ENCODE assay signal across 21 cellular contexts in genomic region chr19:46137915-46138473, GRCh38. TPM values are rescaled to one million over a fixed set of nuclear protein-coding genes. Genes with fewer than 3 reads are reported as not detected.
DNase-seq lines count a peak whose midpoint lies in the region; ATAC-seq, FAIRE-seq and TF ChIP-seq lines count a peak whose summit lies in the region.
"Had no signal": no experiment of that assay in that cellular context is flagged by ENCODE, and none has a peak within 500 bp of the region (broad histone marks: within the 10 kb centered on the region; RNA-seq: fewer than 3 reads in every experiment).

No MANE protein-coding gene starts in this region.

- H3K79me2 ChIP-seq in H1 (ENCODE audit: control insufficient read depth in 1 of 2, insufficient read depth in 2 of 2, low read length in 2 of 2) (no peaks in the 10 kb centered on the region), neural progenitor cell (ENCODE audit: low read depth) (no peaks in the 10 kb centered on the region)

- peaks cover 16% of the 10 kb centered on the region for H3F3A ChIP-seq in neural progenitor cell (ENCODE audit: low read depth)

- H2AFZ ChIP-seq in H1 (ENCODE audit: low read length) = no peak overlapping the region
- H2AFZ ChIP-seq in neural progenitor cell (replicated peaks) = no peak overlapping the region

- no peak overlapping the region for H2BK120ac ChIP-seq in H1 (replicated peaks; ENCODE audit: low read depth, low read length)

- H3K9me3 ChIP-seq in H1 (ENCODE audit: insufficient read depth in 2 of 2, low read depth in 1 of 2, low read length in 1 of 2) = peaks cover 0 to 5% of the 10 kb centered on the region in 2 experiments; a peak in 1 of 4 replicates
- no peaks in the 10 kb centered on the region for H3K9me3 ChIP-seq in neural progenitor cell (ENCODE audit: low read depth)
- H3K9me3 ChIP-seq in right atrium auricular region = no peaks in the 10 kb centered on the region

- H3K79me1 ChIP-seq in H1 (ENCODE audit: low read depth, low read length) = no peaks in the 10 kb centered on the region

- H2BK15ac ChIP-seq in H1 (ENCODE audit: low read length) = 0 out of 2 replicates have a peak overlapping the region, but pooled peaks have one; percentile 76

- H3K27ac ChIP-seq in H1 (ENCODE audit: low read depth, low read length) (no peak overlapping the region), neural progenitor cell (no peak overlapping the region), substantia nigra (ENCODE audit: low read depth, low read length, poor library complexity, severe bottlenecking) (no peak overlapping the region), right atrium auricular region (no peak overlapping the region)
- H3K27ac ChIP-seq: 22Rv1, A549, C4-2B had no signal

- no peak overlapping the region for H3K27ac Mint-ChIP-seq in activated CD4-positive, alpha-beta T cell treated with anti-CD3 and anti-CD28 coated beads for 36 hours
- no peak overlapping the region for H3K27ac Mint-ChIP-seq in activated CD4-positive, alpha-beta T cell treated with anti-CD3 and anti-CD28 coated beads, Interleukin-2, amount 10 ng/mL, durations not matched to agents 7 days and 5 days
- peak overlapping the region in 1 of 2 donors; percentile 5 for H3K27ac Mint-ChIP-seq in activated naive CD4-positive, alpha-beta T cell treated with anti-CD3 and anti-CD28 coated beads, Interleukin-2, amount 50 U/mL, for 72 hours
- peak overlapping the region; percentile 21 for H3K27ac Mint-ChIP-seq in neural progenitor cell
- H3K27ac Mint-ChIP-seq: CD4-positive, alpha-beta T cell; H9 had no signal

- H3K27me3 ChIP-seq in H1 (replicated peaks in 1 of 4; ENCODE audit: control insufficient read depth in 3 of 4, extremely low read depth in 1 of 4, insufficient read depth in 3 of 4, low read length in 3 of 4) (no peaks in the 10 kb centered on the region; a peak in 1 of 7 replicates), neural progenitor cell (no peaks in the 10 kb centered on the region), right atrium auricular region (no peaks in the 10 kb centered on the region)

- peak overlapping the region; percentile 79 for H4K91ac ChIP-seq in H1 (replicated peaks; ENCODE audit: insufficient read length, low read length)

- H3K4me1 Mint-ChIP-seq in activated CD4-positive, alpha-beta T cell treated with anti-CD3 and anti-CD28 coated beads for 36 hours = peaks cover 5% of the 10 kb centered on the region
- peaks cover 2% of the 10 kb centered on the region for H3K4me1 Mint-ChIP-seq in activated CD4-positive, alpha-beta T cell treated with anti-CD3 and anti-CD28 coated beads, Interleukin-2, amount 10 ng/mL, durations not matched to agents 7 days and 5 days
- H3K4me1 Mint-ChIP-seq in neural progenitor cell = peaks cover 12% of the 10 kb centered on the region

- no peak for TF ChIP-seq EP300 in H1 (IDR thresholded peaks at IDR 0.05; ENCODE audit: borderline replicate concordance in 1 of 2, low read depth in 2 of 2, low read length in 2 of 2)

- H2BK5ac ChIP-seq in H1 (ENCODE audit: low read depth, low read length) = 0 out of 2 replicates have a peak overlapping the region, but pooled peaks have one; percentile 35

- H3K36me3 ChIP-seq in H1 (ENCODE audit: control insufficient read depth in 2 of 4, insufficient read depth in 4 of 4, low read length in 3 of 4) (no peaks in the 10 kb centered on the region), neural progenitor cell (no peaks in the 10 kb centered on the region), right atrium auricular region (no peaks in the 10 kb centered on the region)

- TF ChIP-seq RAD21 in H1 (IDR thresholded peaks at IDR 0.05 in 1 of 2, conservative IDR thresholded peaks at IDR 0.05 in 1 of 2; ENCODE audit: low read depth in 2 of 2, low read length in 2 of 2) = no peak

- H4K8ac ChIP-seq in H1 (ENCODE audit: extremely low read depth, insufficient read depth, low read length) = no peak overlapping the region

- ATAC-seq in activated CD4-positive, alpha-beta T cell treated with anti-CD3 and anti-CD28 coated beads for 36 hours = peak; percentile 61
- ATAC-seq in activated naive CD4-positive, alpha-beta T cell treated with anti-CD3 and anti-CD28 coated beads, Interleukin-2, amount 50 U/mL, for 72 hours = peak; percentile 86 to 92
- ATAC-seq: A549 had no signal

- H3K18ac ChIP-seq in H1 (ENCODE audit: extremely low read depth, low read length) = peak overlapping the region; percentile 52; the same call in 1 of the 2 replicates

- no peak for TF ChIP-seq POLR2A in H1 (IDR thresholded peaks at IDR 0.05; ENCODE audit: control extremely low read depth in 1 of 2, low read depth in 2 of 2, low read length in 2 of 2)

- H3K23ac ChIP-seq in H1 (ENCODE audit: insufficient read length) = no peak overlapping the region

- H3K4me1 ChIP-seq in H1 (replicated peaks in 1 of 4; ENCODE audit: control insufficient read depth in 3 of 4, insufficient read depth in 4 of 4, low read length in 3 of 4) (peaks cover under 1 to 9% (median 4%) of the 10 kb centered on the region in 4 experiments; a peak in 6 of 7 replicates), neural progenitor cell (peaks cover 11% of the 10 kb centered on the region), right atrium auricular region (peaks cover 0 to 15% of the 10 kb centered on the region in 2 donors)

- CTCF ChIA-PET in activated CD4-positive, alpha-beta T cell treated with anti-CD3 and anti-CD28 coated beads for 36 hours (lab: Charles Lee) = interaction anchor here (1.6 kb wide), 1 partner anchor 10 kb away, joined by 4 read pairs; the partner anchor contains the start of gene IGFL2
- CTCF ChIA-PET in activated CD4-positive, alpha-beta T cell treated with anti-CD3 and anti-CD28 coated beads, Interleukin-2, amount 10 ng/mL, durations not matched to agents 7 days and 5 days (lab: Charles Lee) = interaction anchor here (1.2 kb wide), 1 partner anchor 12 kb away, joined by 3 read pairs; no protein-coding TSS in a partner anchor
- CTCF ChIA-PET in H1 (lab: Charles Lee; ENCODE audit: partially characterized antibody) = interaction anchor here (1.3 kb wide), 1 partner anchor 9 kb away, joined by 3 read pairs; no protein-coding TSS in a partner anchor

- POLR2A ChIA-PET in activated CD4-positive, alpha-beta T cell treated with anti-CD3 and anti-CD28 coated beads for 36 hours (lab: Charles Lee) = no interaction called here
- POLR2A ChIA-PET in activated CD4-positive, alpha-beta T cell treated with anti-CD3 and anti-CD28 coated beads, Interleukin-2, amount 10 ng/mL, durations not matched to agents 7 days and 5 days (lab: Charles Lee) = no interaction called here
- POLR2A ChIA-PET in H1 (lab: Charles Lee; ENCODE audit: partially characterized antibody) = interaction anchor here (1.3 kb wide), 1 partner anchor 50 kb away, joined by 3 read pairs; no protein-coding TSS in a partner anchor

- H3K9me3 Mint-ChIP-seq in activated CD4-positive, alpha-beta T cell treated with anti-CD3 and anti-CD28 coated beads for 36 hours (ENCODE audit: low read depth) = no peaks in the 10 kb centered on the region
- no peaks in the 10 kb centered on the region for H3K9me3 Mint-ChIP-seq in activated CD4-positive, alpha-beta T cell treated with anti-CD3 and anti-CD28 coated beads, Interleukin-2, amount 10 ng/mL, durations not matched to agents 7 days and 5 days
- peaks cover 0 to 4% of the 10 kb centered on the region in 2 donors for H3K9me3 Mint-ChIP-seq in activated naive CD4-positive, alpha-beta T cell treated with anti-CD3 and anti-CD28 coated beads, Interleukin-2, amount 50 U/mL, for 72 hours
- H3K9me3 Mint-ChIP-seq in neural progenitor cell = peaks cover 9% of the 10 kb centered on the region
- H3K9me3 Mint-ChIP-seq: CD4-positive, alpha-beta T cell had no signal

- peaks cover 36% of the 10 kb centered on the region for H3K27me3 Mint-ChIP-seq in activated CD4-positive, alpha-beta T cell treated with anti-CD3 and anti-CD28 coated beads for 36 hours
- peaks cover 27% of the 10 kb centered on the region for H3K27me3 Mint-ChIP-seq in activated CD4-positive, alpha-beta T cell treated with anti-CD3 and anti-CD28 coated beads, Interleukin-2, amount 10 ng/mL, durations not matched to agents 7 days and 5 days
- H3K27me3 Mint-ChIP-seq in neural progenitor cell (ENCODE audit: insufficient read depth, low read depth) = peaks cover 3% of the 10 kb centered on the region

- H3K4me2 ChIP-seq in H1 (ENCODE audit: insufficient read depth in 1 of 2, low read depth in 2 of 2, low read length in 2 of 2) = no peak overlapping the region
- H3K4me2 ChIP-seq in neural progenitor cell = no peak overlapping the region
- H3K4me2 ChIP-seq: A549 had no signal

- no peak for TF ChIP-seq CTCF in H1 (IDR thresholded peaks at IDR 0.05; ENCODE audit: control extremely low read depth in 1 of 3, insufficient read depth in 1 of 3, low read depth in 1 of 3, low read length in 3 of 3)
- TF ChIP-seq CTCF in neural progenitor cell (IDR thresholded peaks at IDR 0.05) = no peak
- no peak for TF ChIP-seq CTCF in right atrium auricular region (IDR thresholded peaks at IDR 0.05)

- no peak overlapping the region for H3K4ac ChIP-seq in H1 (replicated peaks; ENCODE audit: insufficient read length, low read depth, low read length)

- H3K14ac ChIP-seq in H1 (ENCODE audit: insufficient read length) = no peak overlapping the region

- H3K9ac ChIP-seq in H1 (replicated peaks in 1 of 4; ENCODE audit: extremely low read depth in 1 of 4, low read depth in 3 of 4, low read length in 3 of 4) (no peak overlapping the region), neural progenitor cell (no peak overlapping the region)

- H3K4me3 ChIP-seq in H1 (ENCODE audit: extremely low read depth in 1 of 4, insufficient read depth in 2 of 4, low read depth in 3 of 4, low read length in 4 of 4) (no peak overlapping the region), neural progenitor cell (no peak overlapping the region), right atrium auricular region (no peak overlapping the region)
- H3K4me3 ChIP-seq: A549 had no signal

- FAIRE-seq in H1 (lab: Jason Lieb, UNC) = no peak
- FAIRE-seq: A549, D721Med, G401.6, GM12891, HTR-8/SVneo had no signal

- intact Hi-C loops in activated CD4-positive, alpha-beta T cell treated with anti-CD3 and anti-CD28 coated beads for 36 hours (cut with DNase I, micrococcal nuclease) = no loop called here

- 85% methylated on average over 4 of the region's 4 CpGs; no CpG with 5 or more reads in 1 of the 2 experiments for WGBS in H1 (ENCODE audit: extremely low coverage in 1 of 2, insufficient coverage in 1 of 2, insufficient read length in 1 of 2, insufficient replicate concordance in 2 of 2, low coverage in 1 of 2, low lambda C conversion rate in 2 of 2, missing lambda C conversion rate in 1 of 2), 2 experiments

- DNase-seq in activated CD4-positive, alpha-beta T cell treated with anti-CD3 and anti-CD28 coated beads for 36 hours = no peak
- DNase-seq in activated CD4-positive, alpha-beta T cell treated with anti-CD3 and anti-CD28 coated beads, Interleukin-2, amount 10 ng/mL, durations not matched to agents 7 days and 5 days = no peak
- DNase-seq in activated naive CD4-positive, alpha-beta T cell treated with anti-CD3 and anti-CD28 coated beads, Interleukin-2, amount 50 U/mL, for 72 hours (ENCODE audit: low spot score in 2 of 2) = no peak
- DNase-seq in activated naive CD4-positive, alpha-beta T cell treated with Interleukin-2 at 50 U/mL for 16 hours = no peak
- DNase-seq in H1 (ENCODE audit: low read depth in 1 of 2, low spot score in 2 of 2) (no peak), neural progenitor cell (ENCODE audit: low spot score) (no peak), substantia nigra (lab: John Stamatoyannopoulos, UW) (no peak), right atrium auricular region (ENCODE audit: low spot score) (no peak)
- DNase-seq: AML-193; Caco-2; CD4-positive, alpha-beta T cell; GOT3; H9 had no signal

- H3K4me3 Mint-ChIP-seq in activated CD4-positive, alpha-beta T cell treated with anti-CD3 and anti-CD28 coated beads for 36 hours = no peak overlapping the region
- H3K4me3 Mint-ChIP-seq in activated CD4-positive, alpha-beta T cell treated with anti-CD3 and anti-CD28 coated beads, Interleukin-2, amount 10 ng/mL, durations not matched to agents 7 days and 5 days = no peak overlapping the region
- no peak overlapping the region for H3K4me3 Mint-ChIP-seq in neural progenitor cell
- H3K4me3 Mint-ChIP-seq: CD4-positive, alpha-beta T cell; H9 had no signal

- H3K23me2 ChIP-seq in H1 (ENCODE audit: low read depth, low read length) = no peaks in the 10 kb centered on the region; the same call in 1 of the 2 replicates

- H2BK12ac ChIP-seq in H1 (ENCODE audit: low read depth, low read length) = peak overlapping the region; percentile 98

- no peaks in the 10 kb centered on the region for H4K20me1 ChIP-seq in H1 (replicated peaks in 1 of 2; ENCODE audit: control insufficient read depth in 1 of 2, insufficient read depth in 2 of 2, low read length in 2 of 2)
- H4K20me1 ChIP-seq in neural progenitor cell (ENCODE audit: low read depth) = no peaks in the 10 kb centered on the region

- H3K36me3 Mint-ChIP-seq in activated CD4-positive, alpha-beta T cell treated with anti-CD3 and anti-CD28 coated beads for 36 hours (ENCODE audit: low read depth) = no peaks in the 10 kb centered on the region
- H3K36me3 Mint-ChIP-seq in activated CD4-positive, alpha-beta T cell treated with anti-CD3 and anti-CD28 coated beads, Interleukin-2, amount 10 ng/mL, durations not matched to agents 7 days and 5 days (ENCODE audit: low read depth) = no peaks in the 10 kb centered on the region
- H3K36me3 Mint-ChIP-seq in activated naive CD4-positive, alpha-beta T cell treated with anti-CD3 and anti-CD28 coated beads, Interleukin-2, amount 50 U/mL, for 72 hours = no peaks in the 10 kb centered on the region
- H3K36me3 Mint-ChIP-seq in neural progenitor cell = peaks cover 4% of the 10 kb centered on the region

- H3K56ac ChIP-seq in H1 (replicated peaks; ENCODE audit: insufficient read length, low read depth, low read length) = no peak overlapping the region

- no peak overlapping the region for H4K5ac ChIP-seq in H1 (ENCODE audit: insufficient read length, low read depth, low read length)

- peak overlapping the region; percentile 87; the same call in 1 of the 2 replicates for H2BK20ac ChIP-seq in H1 (ENCODE audit: low read length)

- no peak overlapping the region for H2AK5ac ChIP-seq in H1 (ENCODE audit: low read depth, low read length)

RNA-seq across cellular contexts. Expression of gene IGFL2, which starts 10.0 kb away (rescaled TPM):
- total RNA-seq in activated CD4-positive, alpha-beta T cell treated with anti-CD3 and anti-CD28 coated beads for 36 hours = not detected
- total RNA-seq in activated CD4-positive, alpha-beta T cell treated with anti-CD3 and anti-CD28 coated beads, Interleukin-2, amount 10 ng/mL, durations not matched to agents 7 days and 5 days = not detected
- 1 to 10 TPM in 1 of 2 donors, not detected in 1; 1.0 TPM for total RNA-seq in activated naive CD4-positive, alpha-beta T cell treated with anti-CD3 and anti-CD28 coated beads, Interleukin-2, amount 50 U/mL, for 72 hours
- not detected in 2 replicates for total RNA-seq in H1 (2021; fragmentation: NEBNext Ultra II Directional; extraction: Animal tissue kit (Norgen Biotek cat#: 25700))
- polyA plus RNA-seq in H1 (2011; rRNA removed) = not detected in 2 replicates
- polyA plus RNA-seq in H1 (2011; cell fraction: cytosol; rRNA removed) = not detected
- not detected for polyA plus RNA-seq in H1 (2011; cell fraction: nucleus; rRNA removed)
- polyA plus RNA-seq in H1 (2012, experiment 1 of 2) = not detected in 4 replicates
- not detected for polyA plus RNA-seq in H1 (2012, experiment 2 of 2)
- not detected for polyA plus RNA-seq in H1 (2013, experiment 1 of 2)
- not detected for polyA plus RNA-seq in H1 (2013, experiment 2 of 2)
- polyA minus RNA-seq in H1 (2011; rRNA and poly(A)+ RNA removed) = not detected in 2 replicates
- not detected for polyA minus RNA-seq in H1 (2011; cell fraction: cytosol; rRNA and poly(A)+ RNA removed)
- not detected for polyA minus RNA-seq in H1 (2011; cell fraction: nucleus; rRNA and poly(A)+ RNA removed)
- not detected in 2 replicates for total RNA-seq in neural progenitor cell (ENCODE audit: low replicate concordance)
- 1 to 10 TPM in 1 of 2 donors, not detected in 1; 1.8 TPM for total RNA-seq in right atrium auricular region
- total RNA-seq: CD4-positive, alpha-beta T cell; H9 had no signal
- polyA plus RNA-seq: BJ had no signal

RNA-seq across cellular contexts. Expression of gene IGFL3, which starts 13.5 kb away (rescaled TPM):
- not detected for total RNA-seq in activated CD4-positive, alpha-beta T cell treated with anti-CD3 and anti-CD28 coated beads for 36 hours
- total RNA-seq in activated CD4-positive, alpha-beta T cell treated with anti-CD3 and anti-CD28 coated beads, Interleukin-2, amount 10 ng/mL, durations not matched to agents 7 days and 5 days = not detected
- total RNA-seq in activated naive CD4-positive, alpha-beta T cell treated with anti-CD3 and anti-CD28 coated beads, Interleukin-2, amount 50 U/mL, for 72 hours = not detected
- total RNA-seq in H1 (2021; fragmentation: NEBNext Ultra II Directional; extraction: Animal tissue kit (Norgen Biotek cat#: 25700)) = not detected in 2 replicates
- 0.12 and 0.28 TPM in 2 replicates for polyA plus RNA-seq in H1 (2011; rRNA removed)
- polyA plus RNA-seq in H1 (2011; cell fraction: cytosol; rRNA removed) = 0.14 TPM
- not detected for polyA plus RNA-seq in H1 (2011; cell fraction: nucleus; rRNA removed)
- 0.32 TPM in 1 of 4 replicates, not detected in the others for polyA plus RNA-seq in H1 (2012, experiment 1 of 2)
- polyA plus RNA-seq in H1 (2012, experiment 2 of 2) = not detected
- polyA plus RNA-seq in H1 (2013, experiment 1 of 2) = 0.28 TPM
- 0.29 TPM for polyA plus RNA-seq in H1 (2013, experiment 2 of 2)
- not detected in 2 replicates for polyA minus RNA-seq in H1 (2011; rRNA and poly(A)+ RNA removed)
- not detected for polyA minus RNA-seq in H1 (2011; cell fraction: cytosol; rRNA and poly(A)+ RNA removed)
- polyA minus RNA-seq in H1 (2011; cell fraction: nucleus; rRNA and poly(A)+ RNA removed) = not detected
- total RNA-seq in neural progenitor cell (ENCODE audit: low replicate concordance) (not detected in 2 replicates), right atrium auricular region (not detected)
- total RNA-seq: Caco-2; CD4-positive, alpha-beta T cell; H9 had no signal
- polyA plus RNA-seq: BJ had no signal
